In genomic region chr5:51225671-51226419, GRCh38 we compare ENCODE assay signal across 15 cellular contexts.
DNase-seq lines count a peak whose midpoint lies in the region; ATAC-seq and TF ChIP-seq lines count a peak whose summit lies in the region.
"Had no signal": no experiment of that assay in that cellular context is flagged by ENCODE, and none has a peak within 500 bp of the region (broad histone marks: within the 10 kb centered on the region; RNA-seq: fewer than 3 reads in every experiment).

No MANE protein-coding gene starts in this region.

- H3K4me3 ChIP-seq in stomach = no peak overlapping the region
- H3K4me3 ChIP-seq: A549 had no signal

- WGBS in stomach, 5 donors = 8 to 23% (median 14%) methylated on average over 4 of the region's 4 CpGs

- H3K4me1 ChIP-seq in foreskin keratinocyte (no peaks in the 10 kb centered on the region), stomach (peaks cover 0 to 16% (median 11%) of the 10 kb centered on the region in 4 donors)
- H3K4me1 ChIP-seq: A549 had no signal

- TF ChIP-seq CTCF in foreskin keratinocyte (conservative IDR thresholded peaks at IDR 0.05) (no peak), stomach (IDR thresholded peaks at IDR 0.05) (no peak)

- ATAC-seq in foreskin keratinocyte (peak; percentile 73), GM19023 (IDR thresholded peaks at IDR 0.05; ENCODE audit: unreplicated experiment) (no peak)
- ATAC-seq: A549; esophagus mucosa; stimulated activated naive CD8-positive, alpha-beta T cell treated with anti-CD3 and anti-CD28 coated beads, Interleukin-15, Interleukin-2, amounts not matched to agents 100 U/mL and 50 U/mL, for 24 hours had no signal

- intact Hi-C loops in stomach (cut with DNase I; ENCODE audit: low total_unique reads) = no loop called here

- H3K27me3 ChIP-seq in foreskin keratinocyte (no peaks in the 10 kb centered on the region), stomach (no peaks in the 10 kb centered on the region)
- H3K27me3 ChIP-seq: brain microvascular endothelial cell had no signal

- H3K9me3 ChIP-seq in stomach = peaks cover 0 to 11% (median 9%) of the 10 kb centered on the region in 4 donors

- no peaks in the 10 kb centered on the region for H3K36me3 ChIP-seq in stomach
- H3K36me3 ChIP-seq: brain microvascular endothelial cell had no signal

- DNase-seq in NCI-H1694 (lab: John Stamatoyannopoulos, UW) (peak; percentile 20), NCI-H1694 treated with DMSO at 0.1 percent for 48 hours (lab: John Stamatoyannopoulos, UW) (no peak), NCI-H226 (peak; percentile 57), foreskin keratinocyte (no peak), stomach (peak; percentile 63), 8988T (no peak)
- DNase-seq in activated CD4-positive, alpha-beta T cell treated with anti-CD3 and anti-CD28 coated beads, Interleukin-2, amount 50 U/mL, for 48 hours = no peak
- DNase-seq: brain microvascular endothelial cell; immature natural killer cell; NCI-H1930; occipital lobe; stimulated activated naive CD8-positive, alpha-beta T cell treated with anti-CD3 and anti-CD28 coated beads, Interleukin-15, Interleukin-2, amounts not matched to agents 100 U/mL and 50 U/mL, for 24 hours had no signal

- no peak for TF ChIP-seq EP300 in stomach (IDR thresholded peaks at IDR 0.05)

- no peak for TF ChIP-seq POLR2A in stomach (IDR thresholded peaks at IDR 0.05)

- H3K27ac ChIP-seq in foreskin keratinocyte (no peak overlapping the region), stomach (peak overlapping the region in 1 of 5 donors; percentile 23)
- H3K27ac ChIP-seq: A549, brain microvascular endothelial cell had no signal

Comparison
In these comparisons a context has a peak if more than half of its experiments do, and no peak if none do; other contexts are left out.
1. DNase-seq: peak in NCI-H1694 (single experiment), NCI-H226 (single experiment) and stomach (single experiment); none in NCI-H1694 treated with DMSO at 0.1 percent for 48 hours (single experiment), foreskin keratinocyte (0 of 2), 8988T (single experiment) and activated CD4-positive, alpha-beta T cell treated with anti-CD3 and anti-CD28 coated beads, Interleukin-2, amount 50 U/mL, for 48 hours (0 of 2).